ENCODE assay signal across 8 cellular contexts in the genomic region with DNA sequence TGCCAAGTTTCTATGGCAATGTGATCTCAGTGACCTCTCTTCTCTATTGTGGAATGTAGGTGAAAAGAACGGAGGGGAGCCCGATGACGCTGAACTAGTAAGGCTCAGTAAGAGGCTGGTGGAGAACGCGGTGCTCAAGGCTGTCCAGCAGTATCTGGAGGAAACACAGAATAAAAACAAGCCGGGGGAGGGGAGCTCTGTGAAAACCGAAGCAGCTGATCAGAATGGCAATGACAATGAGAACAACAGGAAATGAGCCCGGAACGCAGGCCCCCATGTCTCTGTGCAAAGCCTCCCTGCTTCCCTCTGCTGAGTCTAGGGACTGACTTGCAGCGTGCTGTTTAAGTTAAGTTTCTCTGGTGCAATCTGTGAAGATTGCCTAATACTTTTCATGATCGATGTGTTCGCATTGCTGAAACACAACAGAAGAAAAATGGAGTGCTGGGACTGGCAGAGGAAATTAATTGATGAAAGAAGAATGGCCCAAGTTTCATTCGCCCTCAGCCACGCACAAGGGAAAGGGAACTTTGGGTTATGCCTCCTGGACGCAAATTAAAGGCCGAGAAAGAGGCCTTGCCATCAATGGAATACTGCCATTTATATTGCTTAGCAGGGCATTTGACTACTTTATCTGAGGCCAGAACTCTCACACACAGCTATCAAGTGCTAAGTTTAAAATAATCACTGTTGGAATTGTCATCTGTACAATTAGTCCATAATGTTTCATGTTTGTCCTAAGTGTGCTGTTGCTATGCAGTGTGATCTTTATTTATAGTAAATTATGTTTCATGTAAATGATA.
DNase-seq lines count a peak whose midpoint lies in the region; ATAC-seq, FAIRE-seq and TF ChIP-seq lines count a peak whose summit lies in the region.

No MANE protein-coding gene starts in this region.

- FAIRE-seq in HTR-8/SVneo (lab: Jason Lieb, UNC), result no peak

- H3K9me3 ChIP-seq in CD4-positive, CD25-positive, alpha-beta regulatory T cell (ENCODE audit: control insufficient read depth in 2 of 2, low read length in 2 of 2), result no peaks in the 10 kb centered on the region

- DNase-seq in CD4-positive, CD25-positive, alpha-beta regulatory T cell, result peak; percentile 38 to 94 (median 84)
- DNase-seq in NOMO-1 treated with dmso at 0.1 percent for 144 hours (lab: John Stamatoyannopoulos, UW; ENCODE audit: unreplicated experiment), result peak; percentile 81
- peak; percentile 79 for DNase-seq in activated effector memory CD4-positive, alpha-beta T cell treated with anti-CD3 and anti-CD28 coated beads, Interleukin-2, amount 50 U/mL, for 16 hours
- peak; percentile 48 for DNase-seq in iPS-NIHi7 (ENCODE audit: extremely low spot score)
- DNase-seq in stimulated activated CD4-positive, alpha-beta T cell treated with anti-CD3 and anti-CD28 coated beads, Interleukin-4, amount 100 ng/mL, for 24 hours, result peak; percentile 55
- no peak for DNase-seq in foreskin keratinocyte
- no peak for DNase-seq in HTR-8/SVneo (ENCODE audit: insufficient read length, low spot score)
- no peak for DNase-seq in NCI-H2227 treated with DMSO at 0.1 percent for 48 hours (lab: John Stamatoyannopoulos, UW)

- H3K27ac ChIP-seq in CD4-positive, CD25-positive, alpha-beta regulatory T cell (ENCODE audit: insufficient read depth, low read length, poor library complexity, severe bottlenecking), result peak overlapping the region; percentile 83
- no peak overlapping the region for H3K27ac ChIP-seq in foreskin keratinocyte

- peaks cover 4% of the 10 kb centered on the region for H3K27me3 Mint-ChIP-seq in CD4-positive, CD25-positive, alpha-beta regulatory T cell

- H3K36me3 ChIP-seq in CD4-positive, CD25-positive, alpha-beta regulatory T cell (ENCODE audit: control insufficient read depth, insufficient read depth, low read length), result peaks cover 3% of the 10 kb centered on the region

- H3K4me1 ChIP-seq in CD4-positive, CD25-positive, alpha-beta regulatory T cell (ENCODE audit: control insufficient read depth, insufficient read depth, low read length, poor library complexity, severe bottlenecking), result peaks cover 35% of the 10 kb centered on the region
- H3K4me1 ChIP-seq in foreskin keratinocyte, result no peaks in the 10 kb centered on the region

- no peaks in the 10 kb centered on the region for H3K27me3 ChIP-seq in CD4-positive, CD25-positive, alpha-beta regulatory T cell (ENCODE audit: control insufficient read depth, insufficient read depth, low read length)
- H3K27me3 ChIP-seq in foreskin keratinocyte, result no peaks in the 10 kb centered on the region

- peak; percentile 98 to 99 for ATAC-seq in CD4-positive, CD25-positive, alpha-beta regulatory T cell (ENCODE audit: low read depth in 2 of 2)
- no peak for ATAC-seq in foreskin keratinocyte

- peaks cover 0 to 9% (median 3%) of the 10 kb centered on the region in 7 donors for H3K9me3 Mint-ChIP-seq in CD4-positive, CD25-positive, alpha-beta regulatory T cell

- peak overlapping the region; percentile 76 to 94 (median 86) for H3K4me3 Mint-ChIP-seq in CD4-positive, CD25-positive, alpha-beta regulatory T cell

- peak overlapping the region; percentile 89 to 100 (median 97) for H3K27ac Mint-ChIP-seq in CD4-positive, CD25-positive, alpha-beta regulatory T cell

- peaks cover 30% of the 10 kb centered on the region for H3K36me3 Mint-ChIP-seq in CD4-positive, CD25-positive, alpha-beta regulatory T cell

- peaks cover 38 to 84% (median 39%) of the 10 kb centered on the region in 4 donors for H3K4me1 Mint-ChIP-seq in CD4-positive, CD25-positive, alpha-beta regulatory T cell

- no peak for TF ChIP-seq CTCF in foreskin keratinocyte (conservative IDR thresholded peaks at IDR 0.05)

- peak overlapping the region; percentile 72 for H3K4me3 ChIP-seq in CD4-positive, CD25-positive, alpha-beta regulatory T cell (ENCODE audit: low read depth, low read length)

Comparison
In these comparisons a context has a peak if more than half of its experiments do, and no peak if none do; other contexts are left out.
1. DNase-seq: peak in CD4-positive, CD25-positive, alpha-beta regulatory T cell (3 of 3), NOMO-1 treated with dmso at 0.1 percent for 144 hours (single experiment), activated effector memory CD4-positive, alpha-beta T cell treated with anti-CD3 and anti-CD28 coated beads, Interleukin-2, amount 50 U/mL, for 16 hours (single experiment), iPS-NIHi7 (single experiment) and stimulated activated CD4-positive, alpha-beta T cell treated with anti-CD3 and anti-CD28 coated beads, Interleukin-4, amount 100 ng/mL, for 24 hours (single experiment); none in foreskin keratinocyte (0 of 2), HTR-8/SVneo (single experiment) and NCI-H2227 treated with DMSO at 0.1 percent for 48 hours (single experiment).